Comparison of ENCODE assay signal across 9 cellular contexts in genomic region chr1:24112381-24113169, GRCh38. TPM values are rescaled to one million over a fixed set of nuclear protein-coding genes. Genes with fewer than 3 reads are reported as not detected.
DNase-seq lines count a peak whose midpoint lies in the region; ATAC-seq and TF ChIP-seq lines count a peak whose summit lies in the region.
"Had no signal": no experiment of that assay in that cellular context is flagged by ENCODE, and none has a peak within 500 bp of the region (broad histone marks: within the 10 kb centered on the region; RNA-seq: fewer than 3 reads in every experiment).

No MANE protein-coding gene starts in this region.

- peak; percentile 22 to 77 (median 61) for TF ChIP-seq CTCF in body of pancreas (IDR thresholded peaks at IDR 0.05)

- no peak overlapping the region for H3K27ac Mint-ChIP-seq in immature natural killer cell
- H3K27ac Mint-ChIP-seq: dendritic cell treated with granulocyte-macrophage colony-stimulating factor and Interleukin-4, amounts not matched to agents 40 ng/mL and 50 ng/mL, for 4 days had no signal

- no peak for TF ChIP-seq POLR2A in body of pancreas (IDR thresholded peaks at IDR 0.05)

- peak; percentile 84 for DNase-seq in Daoy (ENCODE audit: low read depth)
- peak; percentile 61 to 64 for DNase-seq in Kasumi-1 (lab: John Stamatoyannopoulos, UW)
- DNase-seq in T-helper 1 cell: peak in 3 of 5 donors; percentile 18 to 46 (median 24)
- peak; percentile 70 to 83 (median 80) for DNase-seq in body of pancreas
- DNase-seq in immature natural killer cell: peak; percentile 48 to 52 (median 52)
- DNase-seq in stimulated activated CD4-positive, alpha-beta T cell treated with anti-CD3 and anti-CD28 coated beads, Interleukin-12 subunit alpha, Interleukin-12 subunit beta, amount 100 ng/mL, for 4 hours: peak; percentile 27

- H3K27ac ChIP-seq in body of pancreas: no peak overlapping the region

- ATAC-seq in body of pancreas (peak; percentile 75), HG03565 (IDR thresholded peaks at IDR 0.05; ENCODE audit: unreplicated experiment) (no peak), HG03108 (IDR thresholded peaks at IDR 0.05; ENCODE audit: unreplicated experiment) (no peak)

- intact Hi-C loops in body of pancreas (cut with DNase I): loop anchor here (5.0 kb wide), 1 partner anchor 40 kb away; no protein-coding TSS in a partner anchor

- no peak overlapping the region for H3K4me3 ChIP-seq in body of pancreas

- H3K27me3 ChIP-seq in body of pancreas: no peaks in the 10 kb centered on the region

- no peaks in the 10 kb centered on the region for H3K36me3 Mint-ChIP-seq in immature natural killer cell

- peaks cover 8 to 10% of the 10 kb centered on the region in 2 donors for H3K4me1 Mint-ChIP-seq in immature natural killer cell

- H3K9me3 ChIP-seq in body of pancreas: no peaks in the 10 kb centered on the region

- H3K9me3 Mint-ChIP-seq in immature natural killer cell: no peaks in the 10 kb centered on the region
- H3K9me3 Mint-ChIP-seq: dendritic cell treated with granulocyte-macrophage colony-stimulating factor and Interleukin-4, amounts not matched to agents 40 ng/mL and 50 ng/mL, for 4 days had no signal

- 38 to 39% methylated on average over 25 to 26 of the region's 26 CpGs for WGBS in body of pancreas, 2 donors

- H3K36me3 ChIP-seq in body of pancreas (replicated peaks in 1 of 2; ENCODE audit: insufficient read depth in 1 of 2, low read depth in 2 of 2): no peaks in the 10 kb centered on the region

- H3K27me3 Mint-ChIP-seq in immature natural killer cell (ENCODE audit: low read depth in 3 of 3): peaks cover 0 to 8% (median 5%) of the 10 kb centered on the region in 3 donors

- H3K4me3 Mint-ChIP-seq in immature natural killer cell: peak overlapping the region in 4 of 5 donors; percentile 1 to 57 (median 44)
- H3K4me3 Mint-ChIP-seq: dendritic cell treated with granulocyte-macrophage colony-stimulating factor and Interleukin-4, amounts not matched to agents 40 ng/mL and 50 ng/mL, for 4 days had no signal

- H3K4me1 ChIP-seq in body of pancreas: peaks cover 38% of the 10 kb centered on the region

RNA-seq across cellular contexts. Expression of gene MYOM3, which starts 0.6 kb away (rescaled TPM):
- 0.39 and 1.1 TPM in 2 replicates for total RNA-seq in Daoy (2014; rRNA removed; shearing (Covaris generic))
- total RNA-seq in body of pancreas: 1 to 10 TPM; 2.3 to 4.3 TPM
- polyA plus RNA-seq in immature natural killer cell: not detected

RNA-seq across cellular contexts. Expression of gene IL22RA1, which starts 30.4 kb away (rescaled TPM):
- total RNA-seq in Daoy (2014; rRNA removed; shearing (Covaris generic)): not detected in 2 replicates
- 100 to 1,000 TPM in 1 of 2 donors, 10 to 100 TPM in 1; 49.1 to 133 TPM for total RNA-seq in body of pancreas
- polyA plus RNA-seq in immature natural killer cell: not detected

Comparison
In these comparisons a context has a peak if more than half of its experiments do, and no peak if none do; other contexts are left out.
1. DNase-seq: peak in every context shown above with its lines; median percentile 84 in Daoy; 80 in body of pancreas; 62 in Kasumi-1; 52 in immature natural killer cell; 27 in stimulated activated CD4-positive, alpha-beta T cell treated with anti-CD3 and anti-CD28 coated beads, Interleukin-12 subunit alpha, Interleukin-12 subunit beta, amount 100 ng/mL, for 4 hours; 24 in T-helper 1 cell.
2. RNA of gene IL22RA1, which starts 30.4 kb away (total RNA-seq): 49.1 to 133 TPM in body of pancreas; not detected in Daoy; every median in the first group is over 10 times any median in the second.